In the genomic region with DNA sequence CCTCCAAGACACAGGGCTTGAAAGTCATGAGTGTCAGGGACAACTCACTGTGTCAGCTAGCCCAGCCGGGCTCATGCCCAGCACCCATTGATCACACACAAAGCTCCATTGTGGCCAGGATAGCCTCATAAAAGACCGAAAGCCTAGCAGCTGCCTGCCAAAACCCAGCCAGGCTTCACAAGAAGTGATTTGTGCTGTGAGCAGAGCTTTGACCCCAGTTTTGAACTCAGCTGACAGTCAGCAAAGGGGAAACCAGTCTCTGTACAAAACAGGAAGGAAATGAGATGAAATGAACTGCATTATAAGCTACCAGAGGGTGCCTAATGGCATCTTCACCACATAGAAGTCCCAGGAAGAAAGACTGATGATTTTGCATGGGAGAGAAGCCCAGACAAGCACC, we compare ENCODE assay signal across 8 cellular contexts. TPM values are rescaled to one million over a fixed set of nuclear protein-coding genes. Genes with fewer than 3 reads are reported as not detected.
DNase-seq lines count a peak whose midpoint lies in the region; ATAC-seq, FAIRE-seq and TF ChIP-seq lines count a peak whose summit lies in the region.

No MANE protein-coding gene starts in this region.

- peaks cover 14% of the 10 kb centered on the region for H3K27me3 ChIP-seq in DND-41 (ENCODE audit: insufficient read depth, low read length, poor library complexity)
- peaks cover 5% of the 10 kb centered on the region for H3K27me3 ChIP-seq in HL-60 (ENCODE audit: insufficient read depth, poor library complexity, severe bottlenecking)

- H3K36me3 ChIP-seq in DND-41 (ENCODE audit: insufficient read depth, low read length), result no peaks in the 10 kb centered on the region
- no peaks in the 10 kb centered on the region for H3K36me3 ChIP-seq in mucosa of descending colon (ENCODE audit: low read depth)

- no peaks in the 10 kb centered on the region for H3K36me3 Mint-ChIP-seq in activated naive CD8-positive, alpha-beta T cell treated with anti-CD3 and anti-CD28 coated beads, Interleukin-2, amount 10 ng/mL, durations not matched to agents 7 days and 5 days

- peaks cover 24% of the 10 kb centered on the region for H3K4me1 Mint-ChIP-seq in activated naive CD8-positive, alpha-beta T cell treated with anti-CD3 and anti-CD28 coated beads, Interleukin-2, amount 10 ng/mL, durations not matched to agents 7 days and 5 days

- peaks cover 95% of the 10 kb centered on the region for H3K4me1 ChIP-seq in DND-41 (ENCODE audit: insufficient read depth, low read length)
- peaks cover 19% of the 10 kb centered on the region for H3K4me1 ChIP-seq in mucosa of descending colon (ENCODE audit: low read depth)

- H2AFZ ChIP-seq in DND-41 (ENCODE audit: low read depth, low read length), result peak overlapping the region; percentile 52

- intact Hi-C loops in mucosa of descending colon (cut with DNase I, micrococcal nuclease), result no loop called here

- H3K4me3 ChIP-seq in DND-41 (ENCODE audit: low read depth in 1 of 2, low read length in 2 of 2), result peak overlapping the region in 1 of 2 experiments; percentile 13; a peak in 1 of 4 replicates
- no peak overlapping the region for H3K4me3 ChIP-seq in HL-60 (replicated peaks; ENCODE audit: insufficient read depth, low read length)
- H3K4me3 ChIP-seq in mucosa of descending colon, result no peak overlapping the region

- H3K4me3 Mint-ChIP-seq in activated naive CD8-positive, alpha-beta T cell treated with anti-CD3 and anti-CD28 coated beads, Interleukin-2, amount 10 ng/mL, durations not matched to agents 7 days and 5 days, result peak overlapping the region; percentile 13

- ATAC-seq in DND-41 (ENCODE audit: insufficient read depth, low read depth) (peak; percentile 70), GM21360 (IDR thresholded peaks at IDR 0.05; ENCODE audit: unreplicated experiment) (peak; percentile 38), mucosa of descending colon (peak; percentile 49), HG02970 (IDR thresholded peaks at IDR 0.05; ENCODE audit: low FRiP score, unreplicated experiment) (no peak)
- ATAC-seq in activated naive CD8-positive, alpha-beta T cell treated with anti-CD3 and anti-CD28 coated beads, Interleukin-2, amount 10 ng/mL, durations not matched to agents 7 days and 5 days (ENCODE audit: low read depth), result peak; percentile 80

- DNase-seq in DND-41 (peak; percentile 64), HL-60 (ENCODE audit: low read depth in 1 of 2, low spot score in 1 of 2) (peak in 1 of 2 experiments; percentile 82), mucosa of descending colon (peak; percentile 63 to 67 (median 65)), NCI-H510A (lab: John Stamatoyannopoulos, UW) (no peak), HTR-8/SVneo (ENCODE audit: insufficient read length, low spot score) (no peak)
- peak; percentile 35 for DNase-seq in activated naive CD8-positive, alpha-beta T cell treated with anti-CD3 and anti-CD28 coated beads, Interleukin-2, amount 10 ng/mL, durations not matched to agents 7 days and 5 days

- no peaks in the 10 kb centered on the region for H4K20me1 ChIP-seq in DND-41 (ENCODE audit: insufficient read depth, low read length)

- no peak for FAIRE-seq in HTR-8/SVneo (lab: Jason Lieb, UNC)

- H3K79me2 ChIP-seq in DND-41 (ENCODE audit: insufficient read depth, low read length), result peaks cover 24% of the 10 kb centered on the region

- H3K27ac ChIP-seq in DND-41 (ENCODE audit: low read length) (peak overlapping the region; percentile 76), HL-60 (replicated peaks) (peak overlapping the region; percentile 50)

- no peaks in the 10 kb centered on the region for H3K9me3 ChIP-seq in DND-41 (ENCODE audit: insufficient read depth, low read length, severe bottlenecking)
- H3K9me3 ChIP-seq in mucosa of descending colon, result no peaks in the 10 kb centered on the region

- H3K27ac Mint-ChIP-seq in activated naive CD8-positive, alpha-beta T cell treated with anti-CD3 and anti-CD28 coated beads, Interleukin-2, amount 10 ng/mL, durations not matched to agents 7 days and 5 days, result peak overlapping the region; percentile 56

- peak overlapping the region; percentile 24 for H3K9ac ChIP-seq in DND-41 (ENCODE audit: low read depth, low read length)

- no peak for TF ChIP-seq CTCF in DND-41 (IDR thresholded peaks at IDR 0.05; ENCODE audit: borderline replicate concordance, extremely low read depth, low read length, poor library complexity, severe bottlenecking)
- TF ChIP-seq CTCF in HL-60 (IDR thresholded peaks at IDR 0.05; ENCODE audit: insufficient read depth, low read length), result no peak
- TF ChIP-seq CTCF in mucosa of descending colon (IDR thresholded peaks at IDR 0.05), result no peak

- H3K9me3 Mint-ChIP-seq in activated naive CD8-positive, alpha-beta T cell treated with anti-CD3 and anti-CD28 coated beads, Interleukin-2, amount 10 ng/mL, durations not matched to agents 7 days and 5 days, result no peaks in the 10 kb centered on the region

- peaks cover 37% of the 10 kb centered on the region for H3K27me3 Mint-ChIP-seq in activated naive CD8-positive, alpha-beta T cell treated with anti-CD3 and anti-CD28 coated beads, Interleukin-2, amount 10 ng/mL, durations not matched to agents 7 days and 5 days

- POLR2A ChIA-PET in activated naive CD8-positive, alpha-beta T cell treated with anti-CD3 and anti-CD28 coated beads, Interleukin-2, amount 10 ng/mL, durations not matched to agents 7 days and 5 days (lab: Charles Lee), result no interaction called here

- H3K4me2 ChIP-seq in DND-41 (ENCODE audit: insufficient read depth, low read length), result peak overlapping the region; percentile 48

RNA-seq across cellular contexts. Expression of a gene that starts 2.9 kb away (rescaled TPM):
- 1 to 10 TPM in 1 of 2 experiments, under 1 TPM in 1; 0.48 to 1.1 TPM for total RNA-seq in activated naive CD8-positive, alpha-beta T cell treated with anti-CD3 and anti-CD28 coated beads, Interleukin-2, amount 10 ng/mL, durations not matched to agents 7 days and 5 days
- total RNA-seq in mucosa of descending colon, result 10 to 100 TPM; 13.5 to 35.2 (median 32.6) TPM

Comparison
In these comparisons a context has a peak if more than half of its experiments do, and no peak if none do; other contexts are left out.
1. DNase-seq: peak in DND-41 (single experiment), activated naive CD8-positive, alpha-beta T cell treated with anti-CD3 and anti-CD28 coated beads, Interleukin-2, amount 10 ng/mL, durations not matched to agents 7 days and 5 days (single experiment) and mucosa of descending colon (3 of 3); none in NCI-H510A (single experiment) and HTR-8/SVneo (single experiment).
2. RNA of a gene that starts 2.9 kb away (total RNA-seq): 13.5 to 35.2 TPM in mucosa of descending colon; 0.48 to 1.1 TPM in activated naive CD8-positive, alpha-beta T cell treated with anti-CD3 and anti-CD28 coated beads, Interleukin-2, amount 10 ng/mL, durations not matched to agents 7 days and 5 days; every median in the first group is over 4 times any median in the second.